ENCODE assay signal across 21 cellular contexts in genomic region chr13:31639443-31640163, GRCh38.
A peak's percentile ranks its signal among the peaks of the same experiment; 100 is the strongest.
DNase-seq lines count a peak whose midpoint lies in the region; ATAC-seq and TF ChIP-seq lines count a peak whose summit lies in the region.
"Had no signal": no experiment of that assay in that cellular context is flagged by ENCODE, and none has a peak within 500 bp of the region (broad histone marks: within the 10 kb centered on the region; RNA-seq: fewer than 3 reads in every experiment).

No MANE protein-coding gene starts in this region.

- H3K36me3 Mint-ChIP-seq in activated CD4-positive, alpha-beta T cell treated with anti-CD3 and anti-CD28 coated beads for 36 hours (ENCODE audit: low read depth) = no peaks in the 10 kb centered on the region

- H3K27me3 ChIP-seq in ACC112 (ENCODE audit: insufficient read depth, low read length) (no peaks in the 10 kb centered on the region), brain microvascular endothelial cell (replicated peaks) (no peaks in the 10 kb centered on the region), tibial nerve (no peaks in the 10 kb centered on the region)
- H3K27me3 ChIP-seq: gastrocnemius medialis had no signal

- DNase-seq in M059J (ENCODE audit: low read depth) = peak; percentile 37
- DNase-seq in brain microvascular endothelial cell = no peak
- peak; percentile 53 for DNase-seq in fibroblast of the aortic adventitia (ENCODE audit: low read depth)
- no peak for DNase-seq in AML-193 (lab: John Stamatoyannopoulos, UW)
- DNase-seq in tibial nerve (ENCODE audit: low spot score in 2 of 2) = no peak
- no peak for DNase-seq in activated CD4-positive, alpha-beta T cell treated with anti-CD3 and anti-CD28 coated beads for 36 hours
- DNase-seq: activated naive CD4-positive, alpha-beta T cell; amygdala; CD4-positive, alpha-beta T cell; gastrocnemius medialis; left colon; NCI-H1092 treated with DMSO at 0.1 percent for 48 hours; NCI-H2081; NCI-H510A treated with DMSO at 0.1 percent for 48 hours; stimulated activated CD4-positive, alpha-beta T cell treated with anti-CD3 and anti-CD28 coated beads, Interleukin-4, amount 100 ng/mL, for 24 hours had no signal

- intact Hi-C loops in activated CD4-positive, alpha-beta T cell treated with anti-CD3 and anti-CD28 coated beads for 36 hours (cut with DNase I, micrococcal nuclease) = no loop called here

- POLR2A ChIA-PET in activated CD4-positive, alpha-beta T cell treated with anti-CD3 and anti-CD28 coated beads for 36 hours (lab: Charles Lee) = no interaction called here

- no peaks in the 10 kb centered on the region for H3K27me3 Mint-ChIP-seq in activated CD4-positive, alpha-beta T cell treated with anti-CD3 and anti-CD28 coated beads for 36 hours

- CTCF ChIA-PET in activated CD4-positive, alpha-beta T cell treated with anti-CD3 and anti-CD28 coated beads for 36 hours (lab: Charles Lee) = no interaction called here

- H2AFZ ChIP-seq in ACC112 (ENCODE audit: low read length, unreplicated experiment) = peak overlapping the region; percentile 47

- H3K4me1 ChIP-seq in ACC112 (ENCODE audit: control insufficient read depth, insufficient read depth, low read length, unreplicated experiment) (peaks cover 23% of the 10 kb centered on the region), tibial nerve (no peaks in the 10 kb centered on the region)
- H3K4me1 ChIP-seq: gastrocnemius medialis, prostate gland had no signal

- TF ChIP-seq EP300 in tibial nerve (IDR thresholded peaks at IDR 0.05) = no peak

- in situ Hi-C loops in brain microvascular endothelial cell (cut with HindIII; ENCODE audit: low pct_ligation_motif_present, low sequenced_read_pairs) = no loop called here

- H3K4me3 ChIP-seq in ACC112 (ENCODE audit: low read depth, low read length) = no peak overlapping the region
- no peak overlapping the region for H3K4me3 ChIP-seq in brain microvascular endothelial cell (ENCODE audit: low read depth, low read length)
- H3K4me3 ChIP-seq in fibroblast of the aortic adventitia (ENCODE audit: low read depth, low read length) = no peak overlapping the region
- H3K4me3 ChIP-seq in tibial nerve = no peak overlapping the region
- H3K4me3 ChIP-seq: gastrocnemius medialis, prostate gland, smooth muscle cell had no signal

- WGBS in tibial nerve, 2 donors = 53 to 59% methylated on average over 5 of the region's 5 CpGs

- no peak overlapping the region for H3K4me3 Mint-ChIP-seq in activated CD4-positive, alpha-beta T cell treated with anti-CD3 and anti-CD28 coated beads for 36 hours
- H3K4me3 Mint-ChIP-seq: CD4-positive, alpha-beta T cell; neural crest cell had no signal

- peaks cover 13% of the 10 kb centered on the region for H3K9me3 Mint-ChIP-seq in activated CD4-positive, alpha-beta T cell treated with anti-CD3 and anti-CD28 coated beads for 36 hours (ENCODE audit: low read depth)

- TF ChIP-seq CTCF in brain microvascular endothelial cell (IDR thresholded peaks at IDR 0.05; ENCODE audit: low read depth, low read length, missing control alignments) = no peak
- no peak for TF ChIP-seq CTCF in fibroblast of the aortic adventitia (IDR thresholded peaks at IDR 0.05; ENCODE audit: insufficient read depth, low read length)
- TF ChIP-seq CTCF in tibial nerve (IDR thresholded peaks at IDR 0.05) = no peak

- ATAC-seq in GM19035 (IDR thresholded peaks at IDR 0.05; ENCODE audit: unreplicated experiment) = no peak
- no peak for ATAC-seq in activated CD4-positive, alpha-beta T cell treated with anti-CD3 and anti-CD28 coated beads for 36 hours
- ATAC-seq: gastrocnemius medialis, left colon, Right ventricle myocardium inferior had no signal

- H3K79me2 ChIP-seq in ACC112 (ENCODE audit: control insufficient read depth, insufficient read depth, low read length, unreplicated experiment) = no peaks in the 10 kb centered on the region

- no peaks in the 10 kb centered on the region for H3K4me1 Mint-ChIP-seq in activated CD4-positive, alpha-beta T cell treated with anti-CD3 and anti-CD28 coated beads for 36 hours
- H3K4me1 Mint-ChIP-seq: neural crest cell had no signal

- H3K36me3 ChIP-seq in ACC112 (ENCODE audit: insufficient read depth, low read length) (no peaks in the 10 kb centered on the region), brain microvascular endothelial cell (replicated peaks) (no peaks in the 10 kb centered on the region), tibial nerve (no peaks in the 10 kb centered on the region)
- H3K36me3 ChIP-seq: gastrocnemius medialis, prostate gland had no signal

- no peak overlapping the region for H3K27ac Mint-ChIP-seq in activated CD4-positive, alpha-beta T cell treated with anti-CD3 and anti-CD28 coated beads for 36 hours
- H3K27ac Mint-ChIP-seq: CD4-positive, alpha-beta T cell had no signal

- no peak for TF ChIP-seq POLR2A in tibial nerve (IDR thresholded peaks at IDR 0.05)

- peak overlapping the region; percentile 74 for H3K27ac ChIP-seq in ACC112 (ENCODE audit: low read depth, low read length)
- H3K27ac ChIP-seq in brain microvascular endothelial cell = peak overlapping the region; percentile 39
- H3K27ac ChIP-seq in tibial nerve = no peak overlapping the region
- H3K27ac ChIP-seq: gastrocnemius medialis, prostate gland had no signal

- peaks cover 0 to 13% (median 0%) of the 10 kb centered on the region in 4 donors for H3K9me3 ChIP-seq in tibial nerve
- H3K9me3 ChIP-seq: gastrocnemius medialis, prostate gland had no signal

Comparison
In these comparisons a context has a peak if more than half of its experiments do, and no peak if none do; other contexts are left out.
1. H3K27ac ChIP-seq: peak in ACC112 (single experiment) and brain microvascular endothelial cell (single experiment); none in tibial nerve (0 of 4).
2. DNase-seq: peak in M059J (single experiment) and fibroblast of the aortic adventitia (single experiment); none in brain microvascular endothelial cell (single experiment), AML-193 (0 of 2), tibial nerve (0 of 2) and activated CD4-positive, alpha-beta T cell treated with anti-CD3 and anti-CD28 coated beads for 36 hours (single experiment).